ENCODE assay signal across 9 cellular contexts in the genomic region with DNA sequence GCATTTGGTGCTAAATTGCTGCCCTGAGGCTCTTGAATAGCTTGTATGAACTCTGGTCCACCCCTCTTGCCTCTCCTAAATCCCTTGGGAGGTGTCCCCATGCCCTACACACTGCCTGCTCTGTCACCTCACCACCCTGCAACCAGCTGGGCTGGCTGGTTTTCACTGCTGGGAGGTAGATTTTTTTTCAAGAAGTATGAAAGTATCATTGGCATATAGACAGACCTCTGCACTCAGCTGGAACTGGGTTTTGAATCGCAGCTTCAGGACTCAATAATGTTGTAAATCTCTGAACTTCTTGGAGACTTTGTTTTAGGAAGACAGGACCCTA.
DNase-seq lines count a peak whose midpoint lies in the region; ATAC-seq and FAIRE-seq lines count a peak whose summit lies in the region.
"Had no signal": no experiment of that assay in that cellular context is flagged by ENCODE, and none has a peak within 500 bp of the region (broad histone marks: within the 10 kb centered on the region; RNA-seq: fewer than 3 reads in every experiment).

No MANE protein-coding gene starts in this region.

- H3K4me3 ChIP-seq in ACC112 (ENCODE audit: low read depth, low read length) = no peak overlapping the region
- H3K4me3 ChIP-seq in small intestine (ENCODE audit: low read depth in 1 of 2, low read length in 2 of 2) = no peak overlapping the region
- H3K4me3 ChIP-seq: vagina had no signal

- H2AFZ ChIP-seq in ACC112 (ENCODE audit: low read length, unreplicated experiment) = peak overlapping the region; percentile 79

- H3K4me1 ChIP-seq in ACC112 (ENCODE audit: control insufficient read depth, insufficient read depth, low read length, unreplicated experiment) (peaks cover 13% of the 10 kb centered on the region), small intestine (ENCODE audit: control insufficient read depth in 2 of 2, insufficient read depth in 1 of 2, low read depth in 1 of 2, low read length in 1 of 2) (peaks cover 2 to 28% of the 10 kb centered on the region in 2 donors)

- peak overlapping the region; percentile 75 for H3K4me3 Mint-ChIP-seq in T-helper 17 cell

- ATAC-seq in GM21447 (IDR thresholded peaks at IDR 0.05; ENCODE audit: unreplicated experiment) (peak; percentile 31), T-helper 17 cell (peak; percentile 12)

- H3K79me2 ChIP-seq in ACC112 (ENCODE audit: control insufficient read depth, insufficient read depth, low read length, unreplicated experiment) = no peaks in the 10 kb centered on the region

- no peaks in the 10 kb centered on the region for H3K27me3 Mint-ChIP-seq in T-helper 17 cell

- no peak for FAIRE-seq in small intestine (lab: Jason Lieb, UNC)

- no peaks in the 10 kb centered on the region for H3K9me3 ChIP-seq in T-helper 17 cell (ENCODE audit: control insufficient read depth, low read length, poor library complexity, severe bottlenecking)
- H3K9me3 ChIP-seq in small intestine (ENCODE audit: control insufficient read depth, low read depth) = no peaks in the 10 kb centered on the region
- H3K9me3 ChIP-seq: vagina had no signal

- no peak for DNase-seq in T-helper 17 cell
- no peak for DNase-seq in small intestine
- DNase-seq in NCI-H345 treated with DMSO at 0.1 percent for 48 hours (lab: John Stamatoyannopoulos, UW; ENCODE audit: unreplicated experiment) = no peak
- no peak for DNase-seq in activated CD8-positive, alpha-beta memory T cell treated with anti-CD3 and anti-CD28 coated beads for 24 hours
- no peak for DNase-seq in NCI-H2107 (lab: John Stamatoyannopoulos, UW)

- H3K27ac ChIP-seq in ACC112 (ENCODE audit: low read depth, low read length) (no peak overlapping the region), layer of hippocampus (ENCODE audit: low read depth, low read length) (peak overlapping the region; percentile 81), small intestine (ENCODE audit: low read depth in 1 of 2, low read length in 1 of 2) (peak overlapping the region in 1 of 2 donors; percentile 28)
- H3K27ac ChIP-seq: vagina had no signal

- H3K4me1 Mint-ChIP-seq in T-helper 17 cell = peaks cover 57% of the 10 kb centered on the region

- H3K27me3 ChIP-seq in ACC112 (ENCODE audit: insufficient read depth, low read length) (no peaks in the 10 kb centered on the region), layer of hippocampus (ENCODE audit: control insufficient read depth, insufficient read depth, low read length) (no peaks in the 10 kb centered on the region), small intestine (ENCODE audit: control insufficient read depth in 2 of 2, insufficient read depth in 2 of 2, low read length in 2 of 2) (no peaks in the 10 kb centered on the region)
- H3K27me3 ChIP-seq: vagina had no signal

- 49 to 59% (median 57%) methylated on average over 1 of the region's 1 CpG for WGBS in small intestine, 3 donors

- peaks cover 4% of the 10 kb centered on the region for H3K36me3 Mint-ChIP-seq in T-helper 17 cell (ENCODE audit: low read depth)

- peak overlapping the region; percentile 94 for H3K27ac Mint-ChIP-seq in T-helper 17 cell

- H3K36me3 ChIP-seq in ACC112 (ENCODE audit: insufficient read depth, low read length) (no peaks in the 10 kb centered on the region), small intestine (ENCODE audit: control insufficient read depth in 2 of 2, insufficient read depth in 2 of 2, low read length in 2 of 2) (no peaks in the 10 kb centered on the region)
- H3K36me3 ChIP-seq: vagina had no signal
